20 cellular contexts compared by ENCODE assay signal in the genomic region with DNA sequence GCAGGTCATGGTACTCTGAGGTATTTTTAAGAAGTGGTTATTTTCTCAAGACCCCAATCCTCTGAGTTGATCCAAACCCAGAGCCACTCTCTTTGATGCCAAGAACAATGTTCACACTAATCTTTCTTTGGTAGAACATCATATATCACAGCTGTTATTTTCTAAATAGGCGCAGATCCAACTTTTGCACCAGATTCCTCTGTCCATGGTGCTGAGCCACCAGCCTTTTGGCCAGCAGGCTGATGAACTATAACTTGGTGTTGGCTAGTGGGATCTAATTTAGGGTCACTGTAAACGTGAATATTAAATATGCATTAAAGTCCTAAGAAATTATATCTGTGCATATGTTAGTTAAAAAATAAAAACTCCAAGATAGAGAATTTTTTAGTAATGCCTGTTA. TPM values are rescaled to one million over a fixed set of nuclear protein-coding genes. Genes with fewer than 3 reads are reported as not detected.
DNase-seq lines count a peak whose midpoint lies in the region; ATAC-seq and TF ChIP-seq lines count a peak whose summit lies in the region.
"Had no signal": no experiment of that assay in that cellular context is flagged by ENCODE, and none has a peak within 500 bp of the region (broad histone marks: within the 10 kb centered on the region; RNA-seq: fewer than 3 reads in every experiment).

No MANE protein-coding gene starts in this region.

- no peaks in the 10 kb centered on the region for H3K27me3 Mint-ChIP-seq in endodermal cell (ENCODE audit: insufficient read depth)
- H3K27me3 Mint-ChIP-seq: activated naive CD8-positive, alpha-beta T cell treated with anti-CD3 and anti-CD28 coated beads, Interleukin-2, amount 10 ng/mL, durations not matched to agents 7 days and 5 days; dendritic cell treated with granulocyte-macrophage colony-stimulating factor and Interleukin-4, amounts not matched to agents 40 ng/mL and 50 ng/mL, for 4 days; naive B cell; stimulated activated memory B cell treated with anti-CD40 and anti-IgM and Interleukin-4, amounts not matched to agents 10 μg/mL and 1 μg/mL and 100 μg/mL, for 72 hours had no signal

- no peaks in the 10 kb centered on the region for H3K27me3 ChIP-seq in cardiac muscle cell
- no peaks in the 10 kb centered on the region for H3K27me3 ChIP-seq in endodermal cell (ENCODE audit: control insufficient read depth, insufficient read depth, low read length, poor library complexity, severe bottlenecking)
- H3K27me3 ChIP-seq: BE2C had no signal

- peaks cover 84% of the 10 kb centered on the region for H3K36me3 Mint-ChIP-seq in endodermal cell (ENCODE audit: low read depth)

- peak; percentile 47 to 49 for DNase-seq in cardiac muscle cell (ENCODE audit: low read depth in 1 of 2, low spot score in 1 of 2)
- no peak for DNase-seq in cardiac septum (ENCODE audit: low spot score)
- DNase-seq in RKO (ENCODE audit: low spot score) = peak; percentile 50
- peak; percentile 59 for DNase-seq in endodermal cell
- peak; percentile 33 for DNase-seq in stimulated activated CD8-positive, alpha-beta memory T cell treated with anti-CD3 and anti-CD28 coated beads, Interleukin-4, amount 100 ng/mL, for 48 hours
- DNase-seq: activated naive CD8-positive, alpha-beta T cell treated with anti-CD3 and anti-CD28 coated beads, Interleukin-2, amount 10 ng/mL, durations not matched to agents 7 days and 5 days; BE2C; H7; kidney; naive B cell; NCI-H1092; NCI-H345; stimulated activated CD4-positive, alpha-beta T cell treated with anti-CD3 and anti-CD28 coated beads, Interleukin-2, amount 100 ng/mL, for 48 hours; T-helper 2 cell had no signal

- H3K27ac ChIP-seq in cardiac muscle cell (no peak overlapping the region), endodermal cell (ENCODE audit: low read depth, low read length) (no peak overlapping the region)
- H3K27ac ChIP-seq: RWPE1 had no signal

- TF ChIP-seq CTCF in cardiac muscle cell (IDR thresholded peaks at IDR 0.05; ENCODE audit: low read depth, low read length) (no peak), endodermal cell (conservative IDR thresholded peaks at IDR 0.05) (no peak)

- H3K4me3 Mint-ChIP-seq in endodermal cell = no peak overlapping the region
- H3K4me3 Mint-ChIP-seq: activated naive CD8-positive, alpha-beta T cell treated with anti-CD3 and anti-CD28 coated beads, Interleukin-2, amount 10 ng/mL, durations not matched to agents 7 days and 5 days; dendritic cell treated with granulocyte-macrophage colony-stimulating factor and Interleukin-4, amounts not matched to agents 40 ng/mL and 50 ng/mL, for 4 days; naive B cell; stimulated activated memory B cell treated with anti-CD40 and anti-IgM and Interleukin-4, amounts not matched to agents 10 μg/mL and 1 μg/mL and 100 μg/mL, for 72 hours had no signal

- H3K4me1 ChIP-seq in cardiac muscle cell (ENCODE audit: low read depth) = peaks cover 6% of the 10 kb centered on the region
- peaks cover 15% of the 10 kb centered on the region for H3K4me1 ChIP-seq in endodermal cell (ENCODE audit: control insufficient read depth, insufficient read depth, low read length)
- H3K4me1 ChIP-seq: BE2C had no signal

- H3K9me3 Mint-ChIP-seq in endodermal cell = no peaks in the 10 kb centered on the region
- H3K9me3 Mint-ChIP-seq: activated naive CD8-positive, alpha-beta T cell treated with anti-CD3 and anti-CD28 coated beads, Interleukin-2, amount 10 ng/mL, durations not matched to agents 7 days and 5 days; dendritic cell treated with granulocyte-macrophage colony-stimulating factor and Interleukin-4, amounts not matched to agents 40 ng/mL and 50 ng/mL, for 4 days had no signal

- H3K9me3 ChIP-seq in cardiac muscle cell (ENCODE audit: low read depth) = no peaks in the 10 kb centered on the region
- H3K9me3 ChIP-seq in endodermal cell (ENCODE audit: control insufficient read depth, low read length) = no peaks in the 10 kb centered on the region
- H3K9me3 ChIP-seq: BE2C had no signal

- intact Hi-C loops in cardiac septum (cut with DNase I) = no loop called here

- H3K4me1 Mint-ChIP-seq in endodermal cell = peaks cover 41% of the 10 kb centered on the region

- 93% methylated on average over 2 of the region's 2 CpGs; no CpG with 5 or more reads in 1 of the 2 experiments for WGBS in endodermal cell (ENCODE audit: insufficient coverage in 1 of 2, insufficient read length in 1 of 2), 2 experiments

- H3K4me3 ChIP-seq in cardiac muscle cell (no peak overlapping the region), endodermal cell (ENCODE audit: low read length) (no peak overlapping the region)

- no peaks in the 10 kb centered on the region for H3K36me3 ChIP-seq in cardiac muscle cell
- H3K36me3 ChIP-seq in endodermal cell (ENCODE audit: control insufficient read depth, insufficient read depth, low read length) = peaks cover 78% of the 10 kb centered on the region
- H3K36me3 ChIP-seq: BE2C had no signal

- H3K27ac Mint-ChIP-seq in endodermal cell = no peak overlapping the region
- H3K27ac Mint-ChIP-seq: activated naive CD8-positive, alpha-beta T cell treated with anti-CD3 and anti-CD28 coated beads, Interleukin-2, amount 10 ng/mL, durations not matched to agents 7 days and 5 days; dendritic cell treated with granulocyte-macrophage colony-stimulating factor and Interleukin-4, amounts not matched to agents 40 ng/mL and 50 ng/mL, for 4 days; stimulated activated memory B cell treated with anti-CD40 and anti-IgM and Interleukin-4, amounts not matched to agents 10 μg/mL and 1 μg/mL and 100 μg/mL, for 72 hours had no signal

- ATAC-seq in HG03439 (IDR thresholded peaks at IDR 0.05; ENCODE audit: unreplicated experiment) (no peak), GM19397 (IDR thresholded peaks at IDR 0.05; ENCODE audit: unreplicated experiment) (no peak), HG02840 (IDR thresholded peaks at IDR 0.05; ENCODE audit: low FRiP score, unreplicated experiment) (no peak)
- ATAC-seq: stimulated activated memory B cell treated with anti-CD40 and anti-IgM and Interleukin-4, amounts not matched to agents 10 μg/mL and 1 μg/mL and 100 μg/mL, for 72 hours had no signal

- no peak overlapping the region for H3K9ac ChIP-seq in endodermal cell (ENCODE audit: extremely low read depth, low read length, poor library complexity, severe bottlenecking)

RNA-seq across cellular contexts. Expression of a gene that starts 7.0 kb away (rescaled TPM):
- total RNA-seq in cardiac muscle cell (10.3 and 11.4 TPM in 2 replicates), cardiac septum (5.1 TPM), endodermal cell (10 to 100 TPM; 19.2 to 19.6 TPM)
- polyA plus RNA-seq in cardiac muscle cell = 4.8 and 6.8 TPM in 2 replicates
- 12.0 TPM for polyA plus RNA-seq in endodermal cell (2013, experiment 1 of 2)
- polyA plus RNA-seq in endodermal cell (2013, experiment 2 of 2) = 11.8 TPM

RNA-seq across cellular contexts. Expression of a gene that starts 47.9 kb away (rescaled TPM):
- total RNA-seq in cardiac muscle cell = 0.81 and 0.83 TPM in 2 replicates
- 0.62 and 1.1 TPM in 2 replicates for polyA plus RNA-seq in cardiac muscle cell
- total RNA-seq in cardiac septum = not detected
- under 1 TPM in 1 of 2 donors, not detected in 1; 0.27 TPM for total RNA-seq in endodermal cell
- polyA plus RNA-seq in endodermal cell (2013, experiment 1 of 2) = not detected
- not detected for polyA plus RNA-seq in endodermal cell (2013, experiment 2 of 2)
- total RNA-seq: activated naive CD8-positive, alpha-beta T cell treated with anti-CD3 and anti-CD28 coated beads, Interleukin-2, amount 10 ng/mL, durations not matched to agents 7 days and 5 days; H7; kidney had no signal
